Comparison of ENCODE assay signal across 8 cellular contexts in genomic region chr17:8210761-8211458, GRCh38. TPM values are rescaled to one million over a fixed set of nuclear protein-coding genes. Genes with fewer than 3 reads are reported as not detected.
DNase-seq lines count a peak whose midpoint lies in the region; ATAC-seq and TF ChIP-seq lines count a peak whose summit lies in the region.

No MANE protein-coding gene starts in this region.

- H3K36me3 Mint-ChIP-seq in CD8-positive, alpha-beta memory T cell: peaks cover 0 to 4% (median 0%) of the 10 kb centered on the region in 3 donors

- DNase-seq in CD8-positive, alpha-beta memory T cell: no peak
- DNase-seq in astrocyte of the spinal cord (ENCODE audit: low read depth, low spot score) (no peak), lower leg skin (ENCODE audit: low spot score in 2 of 2) (no peak), uterus (no peak), OCI-M2 (lab: John Stamatoyannopoulos, UW; ENCODE audit: unreplicated experiment) (no peak), NCI-H1436 (lab: John Stamatoyannopoulos, UW) (no peak)
- DNase-seq in stimulated activated naive CD4-positive, alpha-beta T cell (lab: John Stamatoyannopoulos, UW): no peak

- H3K9me3 Mint-ChIP-seq in CD8-positive, alpha-beta memory T cell: no peaks in the 10 kb centered on the region

- no peaks in the 10 kb centered on the region for H3K9me3 ChIP-seq in CD8-positive, alpha-beta memory T cell (ENCODE audit: low read length)
- no peaks in the 10 kb centered on the region for H3K9me3 ChIP-seq in uterus

- H3K4me3 Mint-ChIP-seq in CD8-positive, alpha-beta memory T cell: peak overlapping the region; percentile 83 to 96 (median 89)

- TF ChIP-seq CTCF in astrocyte of the spinal cord (IDR thresholded peaks at IDR 0.05; ENCODE audit: low read depth, low read length) (no peak), lower leg skin (IDR thresholded peaks at IDR 0.05) (no peak), uterus (IDR thresholded peaks at IDR 0.05) (no peak)

- no peaks in the 10 kb centered on the region for H3K36me3 ChIP-seq in CD8-positive, alpha-beta memory T cell (ENCODE audit: insufficient read depth, low read length)
- H3K36me3 ChIP-seq in uterus: no peaks in the 10 kb centered on the region

- TF ChIP-seq POLR2A in lower leg skin (IDR thresholded peaks at IDR 0.05): no peak
- TF ChIP-seq POLR2A in uterus (IDR thresholded peaks at IDR 0.05): no peak

- intact Hi-C loops in lower leg skin (cut with DNase I; ENCODE audit: low total_unique reads) (no loop called here), uterus (cut with DNase I; ENCODE audit: low total_unique reads) (no loop called here)

- ATAC-seq in HG03095 (IDR thresholded peaks at IDR 0.05; ENCODE audit: unreplicated experiment): peak; percentile 3

- H3K27ac ChIP-seq in CD8-positive, alpha-beta memory T cell (ENCODE audit: low read depth, low read length): peak overlapping the region; percentile 61
- H3K27ac ChIP-seq in uterus: peak overlapping the region; percentile 83 to 87

- H3K4me1 Mint-ChIP-seq in CD8-positive, alpha-beta memory T cell: peaks cover 15 to 22% (median 17%) of the 10 kb centered on the region in 3 donors

- peaks cover 0 to 3% of the 10 kb centered on the region in 2 donors for H3K27me3 Mint-ChIP-seq in CD8-positive, alpha-beta memory T cell

- H3K27ac Mint-ChIP-seq in CD8-positive, alpha-beta memory T cell: peak overlapping the region; percentile 53 to 95 (median 92)

- H3K27me3 ChIP-seq in CD8-positive, alpha-beta memory T cell (ENCODE audit: insufficient read depth, low read length, poor library complexity, severe bottlenecking): no peaks in the 10 kb centered on the region
- H3K27me3 ChIP-seq in uterus: no peaks in the 10 kb centered on the region

- peak overlapping the region; percentile 93 for H3K4me3 ChIP-seq in CD8-positive, alpha-beta memory T cell (ENCODE audit: low read length)
- H3K4me3 ChIP-seq in astrocyte of the spinal cord (ENCODE audit: low read depth, low read length) (peak overlapping the region; percentile 85), lower leg skin (ENCODE audit: low read depth, poor library complexity, severe bottlenecking) (peak overlapping the region; percentile 25), uterus (peak overlapping the region; percentile 35 to 48)

- CTCF ChIA-PET in CD8-positive, alpha-beta memory T cell (lab: Charles Lee): interaction anchor here (0.7 to 1.8 kb wide), 8 partner anchors 11 to 132 kb away, joined by 3 to 10 read pairs (median 4); no protein-coding TSS in a partner anchor

- H3K4me1 ChIP-seq in CD8-positive, alpha-beta memory T cell (ENCODE audit: insufficient read depth, low read length): peaks cover 12% of the 10 kb centered on the region
- H3K4me1 ChIP-seq in uterus: no peaks in the 10 kb centered on the region

- POLR2A ChIA-PET in CD8-positive, alpha-beta memory T cell (lab: Charles Lee): interaction anchor here (0.5 to 2.4 kb wide), 16 partner anchors 8 to 1176 kb away, joined by 3 to 24 read pairs (median 4); partner anchors contain the start of genes CTC1 and SLC25A35

- in situ Hi-C loops in astrocyte of the spinal cord (cut with HindIII; ENCODE audit: low sequenced_read_pairs): no loop called here

- WGBS in lower leg skin, 2 donors: 16 to 17% methylated on average over 22 of the region's 22 CpGs

RNA-seq across cellular contexts. Expression of gene AURKB, which starts 0.5 kb away (rescaled TPM):
- 10 to 100 TPM; 88.1 to 94.4 TPM for total RNA-seq in CD8-positive, alpha-beta memory T cell
- polyA plus RNA-seq in CD8-positive, alpha-beta memory T cell: 0.63 TPM
- total RNA-seq in lower leg skin (10 to 100 TPM in 2 of 4 donors, 1 to 10 TPM in 2; 3.2 to 12.9 (median 8.6) TPM), uterus (10 to 100 TPM in 1 of 4 donors, not detected in 3; 12.8 TPM)

RNA-seq across cellular contexts. Expression of gene BORCS6, which starts 20.9 kb away (rescaled TPM):
- total RNA-seq in CD8-positive, alpha-beta memory T cell: 1 to 10 TPM; 8.1 to 8.8 TPM
- polyA plus RNA-seq in CD8-positive, alpha-beta memory T cell: 30.0 TPM
- 10 to 100 TPM; 22.0 to 26.6 (median 25.0) TPM for total RNA-seq in lower leg skin
- total RNA-seq in uterus: 1 to 10 TPM in 3 of 4 donors, under 1 TPM in 1; under 0.01 to 9.0 (median 6.1) TPM

RNA-seq across cellular contexts. Expression of gene TMEM107, which starts 34.7 kb away (rescaled TPM):
- 10 to 100 TPM; 21.3 to 22.4 TPM for total RNA-seq in CD8-positive, alpha-beta memory T cell
- polyA plus RNA-seq in CD8-positive, alpha-beta memory T cell: 50.7 TPM
- total RNA-seq in lower leg skin: 10 to 100 TPM; 15.9 to 21.0 (median 17.6) TPM
- 10 to 100 TPM in 3 of 4 donors, under 1 TPM in 1; 0.77 to 42.6 (median 25.1) TPM for total RNA-seq in uterus

RNA-seq across cellular contexts. Expression of gene CTC1, which starts 36.9 kb away (rescaled TPM):
- total RNA-seq in CD8-positive, alpha-beta memory T cell: 10 to 100 TPM; 69.2 to 70.2 TPM
- 36.8 TPM for polyA plus RNA-seq in CD8-positive, alpha-beta memory T cell
- total RNA-seq in lower leg skin (10 to 100 TPM; 11.2 to 32.0 (median 15.9) TPM), uterus (10 to 100 TPM in 3 of 4 donors, 1 to 10 TPM in 1; 8.2 to 83.0 (median 20.0) TPM)

RNA-seq across cellular contexts. Expression of gene PFAS, which starts 38.2 kb away (rescaled TPM):
- 100 to 1,000 TPM; 167 to 168 TPM for total RNA-seq in CD8-positive, alpha-beta memory T cell
- polyA plus RNA-seq in CD8-positive, alpha-beta memory T cell: 17.7 TPM
- total RNA-seq in lower leg skin (10 to 100 TPM in 3 of 4 donors, 1 to 10 TPM in 1; 6.2 to 19.0 (median 15.7) TPM), uterus (10 to 100 TPM; 13.6 to 54.0 (median 40.0) TPM)

Comparison
In these comparisons a context has a peak if more than half of its experiments do, and no peak if none do; other contexts are left out.
1. H3K4me3 ChIP-seq: peak in every context shown above with its lines; median percentile 93 in CD8-positive, alpha-beta memory T cell; 85 in astrocyte of the spinal cord; 42 in uterus; 25 in lower leg skin.
2. RNA of gene AURKB, which starts 0.5 kb away (total RNA-seq): 88.1 to 94.4 TPM in CD8-positive, alpha-beta memory T cell; 3.2 to 12.9 TPM in lower leg skin and 12.8 TPM in uterus; every median in the first group is over 4 times any median in the second.